ENCODE assay signal across 1 cellular context in genomic region chr2:188332619-188333018, GRCh38.
TF ChIP-seq lines count a peak whose summit lies in the region.

No MANE protein-coding gene starts in this region.

TF ChIP-seq in H1, 55 proteins besides CTCF, POLR2A, EP300 and RAD21:
- TF ChIP-seq YY1 (IDR thresholded peaks at IDR 0.05; ENCODE audit: low read depth, low read length) (no peak), RNF2 (IDR thresholded peaks at IDR 0.05; ENCODE audit: borderline replicate concordance, low read depth, low read length, missing control alignments, poor library complexity, severe bottlenecking) (no peak), SAP30 (IDR thresholded peaks at IDR 0.05; ENCODE audit: insufficient read depth, insufficient replicate concordance, low read length) (no peak), TAF7 (optimal IDR thresholded peaks at IDR 0.05; ENCODE audit: borderline replicate concordance, low read depth, low read length) (no peak), SP1 (IDR thresholded peaks at IDR 0.05; ENCODE audit: low read depth, low read length) (no peak), SP4 (IDR thresholded peaks at IDR 0.05; ENCODE audit: low read length) (no peak), RFX5 (IDR thresholded peaks at IDR 0.05; ENCODE audit: borderline replicate concordance, low read depth, low read length) (no peak), HDAC6 (IDR thresholded peaks at IDR 0.05; ENCODE audit: low read depth, low read length) (no peak), EZH2 (IDR thresholded peaks at IDR 0.05; ENCODE audit: low read depth, low read length, severe bottlenecking) (no peak), SP2 (IDR thresholded peaks at IDR 0.05; ENCODE audit: low read length) (no peak), BRCA1 (IDR thresholded peaks at IDR 0.05; ENCODE audit: low read depth, low read length) (no peak), CBX5 (IDR thresholded peaks at IDR 0.05; ENCODE audit: low read depth, low read length) (no peak), BACH1 (IDR thresholded peaks at IDR 0.05; ENCODE audit: low read length) (no peak), CEBPB (IDR thresholded peaks at IDR 0.05; ENCODE audit: low read depth, low read length) (no peak)
- TF ChIP-seq, protein P1, sequence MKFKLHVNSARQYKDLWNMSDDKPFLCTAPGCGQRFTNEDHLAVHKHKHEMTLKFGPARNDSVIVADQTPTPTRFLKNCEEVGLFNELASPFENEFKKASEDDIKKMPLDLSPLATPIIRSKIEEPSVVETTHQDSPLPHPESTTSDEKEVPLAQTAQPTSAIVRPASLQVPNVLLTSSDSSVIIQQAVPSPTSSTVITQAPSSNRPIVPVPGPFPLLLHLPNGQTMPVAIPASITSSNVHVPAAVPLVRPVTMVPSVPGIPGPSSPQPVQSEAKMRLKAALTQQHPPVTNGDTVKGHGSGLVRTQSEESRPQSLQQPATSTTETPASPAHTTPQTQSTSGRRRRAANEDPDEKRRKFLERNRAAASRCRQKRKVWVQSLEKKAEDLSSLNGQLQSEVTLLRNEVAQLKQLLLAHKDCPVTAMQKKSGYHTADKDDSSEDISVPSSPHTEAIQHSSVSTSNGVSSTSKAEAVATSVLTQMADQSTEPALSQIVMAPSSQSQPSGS (IDR thresholded peaks at IDR 0.05; ENCODE audit: low read length): no peak
TF ChIP-seq in H1: peak in this region for 0.
